1 cellular context compared by ENCODE assay signal in the genomic region with DNA sequence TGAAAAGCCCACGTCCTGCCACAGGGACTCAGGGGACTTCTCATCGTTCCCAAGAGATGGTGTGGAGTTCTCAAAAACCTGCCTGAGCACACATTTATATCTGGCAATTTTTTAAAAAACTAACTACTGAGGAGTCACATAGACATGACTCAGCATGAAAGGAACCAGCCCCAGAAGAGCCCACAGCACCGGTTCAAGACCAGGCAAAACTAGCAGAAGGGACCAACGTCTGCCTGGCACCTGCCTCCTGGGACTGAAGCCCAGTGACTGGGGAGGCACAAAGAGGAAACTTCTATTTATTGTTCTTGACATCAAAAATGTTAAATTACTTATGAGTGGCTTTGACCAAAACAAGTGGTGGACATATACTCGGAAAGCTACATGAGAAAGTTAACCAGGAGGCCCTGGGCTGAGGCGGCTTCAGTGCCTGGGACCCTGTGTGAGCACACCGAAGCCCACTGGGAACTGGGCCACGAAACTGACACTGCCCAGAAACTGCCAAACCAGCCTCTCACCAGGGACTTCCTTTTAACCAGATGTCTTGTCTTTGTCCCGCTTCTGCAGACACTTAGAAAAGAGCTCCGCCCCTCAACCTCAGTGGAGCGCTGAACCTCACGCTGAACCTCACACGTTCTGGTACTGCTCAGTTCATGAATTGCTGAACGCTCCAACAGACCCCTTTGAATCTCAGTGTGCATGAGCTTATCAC.
TF ChIP-seq lines count a peak whose summit lies in the region.

No MANE protein-coding gene starts in this region.

TF ChIP-seq in HEK293, 187 proteins besides CTCF, POLR2A, EP300 and RAD21 (continued from another document):
- no peak for TF ChIP-seq ZNF645 (tag by site-specific recombination; IDR thresholded peaks at IDR 0.05)
- TF ChIP-seq HOXD13 (CRISPR knock-in tag; IDR thresholded peaks at IDR 0.05; ENCODE audit: borderline replicate concordance) = no peak
- 0 out of 2 replicates have a peak, but pooled peaks have one; percentile 42 for TF ChIP-seq PRDM4 (tag by site-specific recombination; IDR thresholded peaks at IDR 0.05)
- no peak for TF ChIP-seq ZNF704 (tag by site-specific recombination; IDR thresholded peaks at IDR 0.05)
TF ChIP-seq in HEK293: peak in this region for 1.
